ENCODE assay signal across 1 cellular context in the genomic region with DNA sequence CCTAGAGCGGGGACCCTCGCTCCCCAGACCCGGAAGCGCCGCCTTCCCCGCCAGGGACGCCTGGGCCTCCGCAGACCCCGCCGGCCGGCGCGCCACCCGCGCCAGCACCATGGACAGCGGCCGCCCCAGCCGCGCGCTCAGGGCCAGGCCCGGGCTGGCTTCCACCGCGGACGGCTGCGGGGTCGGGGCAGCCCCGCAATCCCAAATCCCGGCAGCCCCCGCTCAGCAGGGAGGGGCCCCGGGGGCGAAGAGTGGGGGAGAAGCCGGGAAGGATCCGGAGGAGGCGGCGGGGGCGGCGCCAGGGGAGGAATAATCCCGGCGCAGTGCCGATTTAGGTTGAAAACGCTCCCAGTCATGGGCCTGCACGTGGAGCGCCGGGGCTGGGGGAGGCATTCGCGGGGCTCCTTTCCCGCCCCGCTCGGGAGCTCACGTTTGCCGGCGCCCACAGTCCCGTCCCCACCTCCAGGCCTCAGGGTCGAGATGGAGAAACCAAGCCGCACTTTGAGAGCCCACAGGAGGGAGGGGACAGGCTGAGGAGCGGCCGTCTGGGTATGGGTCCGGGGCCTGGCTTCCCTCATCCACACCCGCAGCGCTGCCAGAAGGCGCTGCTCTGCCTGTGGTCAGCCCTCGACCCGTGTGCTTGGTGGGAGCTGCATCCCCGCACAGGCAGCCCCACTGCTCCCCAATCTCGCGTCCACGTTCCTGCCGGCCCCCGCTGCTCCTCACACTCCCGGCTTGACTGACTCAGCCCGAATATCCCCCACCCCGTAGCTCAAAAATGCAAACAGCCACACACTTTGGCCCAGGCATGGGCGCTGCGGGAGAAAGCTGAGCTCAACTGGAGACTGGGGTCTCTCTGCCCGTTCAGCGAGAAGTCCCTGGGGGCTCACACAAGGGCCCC.
TF ChIP-seq lines count a peak whose summit lies in the region.

No MANE protein-coding gene starts in this region.

TF ChIP-seq in HepG2, 621 proteins besides CTCF, POLR2A, EP300 and RAD21 (continues in another document):
- TF ChIP-seq, protein P1, sequence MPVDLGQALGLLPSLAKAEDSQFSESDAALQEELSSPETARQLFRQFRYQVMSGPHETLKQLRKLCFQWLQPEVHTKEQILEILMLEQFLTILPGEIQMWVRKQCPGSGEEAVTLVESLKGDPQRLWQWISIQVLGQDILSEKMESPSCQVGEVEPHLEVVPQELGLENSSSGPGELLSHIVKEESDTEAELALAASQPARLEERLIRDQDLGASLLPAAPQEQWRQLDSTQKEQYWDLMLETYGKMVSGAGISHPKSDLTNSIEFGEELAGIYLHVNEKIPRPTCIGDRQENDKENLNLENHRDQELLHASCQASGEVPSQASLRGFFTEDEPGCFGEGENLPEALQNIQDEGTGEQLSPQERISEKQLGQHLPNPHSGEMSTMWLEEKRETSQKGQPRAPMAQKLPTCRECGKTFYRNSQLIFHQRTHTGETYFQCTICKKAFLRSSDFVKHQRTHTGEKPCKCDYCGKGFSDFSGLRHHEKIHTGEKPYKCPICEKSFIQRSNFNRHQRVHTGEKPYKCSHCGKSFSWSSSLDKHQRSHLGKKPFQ (CRISPR knock-in tag; IDR thresholded peaks at IDR 0.05; ENCODE audit: insufficient replicate concordance) = no peak
- TF ChIP-seq IRF2 (CRISPR knock-in tag; IDR thresholded peaks at IDR 0.05) (no peak; the same call in 1 of the 2 replicates), ZNF572 (CRISPR knock-in tag; IDR thresholded peaks at IDR 0.05) (no peak), CBX5 (CRISPR knock-in tag; IDR thresholded peaks at IDR 0.05; ENCODE audit: borderline replicate concordance) (no peak), ZNF562 (CRISPR knock-in tag; IDR thresholded peaks at IDR 0.05; ENCODE audit: borderline replicate concordance) (no peak), FLYWCH1 (CRISPR knock-in tag; IDR thresholded peaks at IDR 0.05) (no peak), ZFP90 (CRISPR knock-in tag; IDR thresholded peaks at IDR 0.05; ENCODE audit: borderline replicate concordance) (peak; percentile 70; the same call in 1 of the 2 replicates), SOX6 (IDR thresholded peaks at IDR 0.05) (no peak), SOX6 (CRISPR knock-in tag; IDR thresholded peaks at IDR 0.05) (no peak), THYN1 (CRISPR knock-in tag; IDR thresholded peaks at IDR 0.05; ENCODE audit: borderline replicate concordance, low read depth) (no peak), RBM39 (IDR thresholded peaks at IDR 0.05; ENCODE audit: low read depth, low read length, poor library complexity, severe bottlenecking) (no peak), ZNF781 (CRISPR knock-in tag; IDR thresholded peaks at IDR 0.05; ENCODE audit: borderline replicate concordance, not compliant biosample characterization) (no peak), NPAS2 (CRISPR knock-in tag; IDR thresholded peaks at IDR 0.05; ENCODE audit: borderline replicate concordance) (no peak), ZNF570 (CRISPR knock-in tag; IDR thresholded peaks at IDR 0.05; ENCODE audit: borderline replicate concordance) (0 out of 2 replicates have a peak, but pooled peaks have one; percentile 50), ZBTB1 (CRISPR knock-in tag; IDR thresholded peaks at IDR 0.05; ENCODE audit: borderline replicate concordance) (no peak), SMARCE1 (IDR thresholded peaks at IDR 0.05; ENCODE audit: borderline replicate concordance) (no peak), HDAC6 (IDR thresholded peaks at IDR 0.05; ENCODE audit: low read depth, low read length) (no peak), DPF2 (CRISPR knock-in tag; IDR thresholded peaks at IDR 0.05; ENCODE audit: borderline replicate concordance, low read depth) (no peak), ZNF788 (CRISPR knock-in tag; IDR thresholded peaks at IDR 0.05; ENCODE audit: borderline replicate concordance) (no peak), MTA1 (CRISPR knock-in tag; IDR thresholded peaks at IDR 0.05; ENCODE audit: borderline replicate concordance) (no peak), FOXK2 (IDR thresholded peaks at IDR 0.05) (no peak), MED13 (CRISPR knock-in tag; IDR thresholded peaks at IDR 0.05) (no peak), HNRNPLL (IDR thresholded peaks at IDR 0.05; ENCODE audit: low read depth, low read length, poor library complexity, severe bottlenecking) (no peak), HNRNPL (IDR thresholded peaks at IDR 0.05; ENCODE audit: low read depth, low read length) (no peak), SIN3A (IDR thresholded peaks at IDR 0.05; ENCODE audit: borderline replicate concordance, low read depth, low read length) (peak; percentile 58; the same call in 1 of the 2 replicates)
- TF ChIP-seq, protein P2, sequence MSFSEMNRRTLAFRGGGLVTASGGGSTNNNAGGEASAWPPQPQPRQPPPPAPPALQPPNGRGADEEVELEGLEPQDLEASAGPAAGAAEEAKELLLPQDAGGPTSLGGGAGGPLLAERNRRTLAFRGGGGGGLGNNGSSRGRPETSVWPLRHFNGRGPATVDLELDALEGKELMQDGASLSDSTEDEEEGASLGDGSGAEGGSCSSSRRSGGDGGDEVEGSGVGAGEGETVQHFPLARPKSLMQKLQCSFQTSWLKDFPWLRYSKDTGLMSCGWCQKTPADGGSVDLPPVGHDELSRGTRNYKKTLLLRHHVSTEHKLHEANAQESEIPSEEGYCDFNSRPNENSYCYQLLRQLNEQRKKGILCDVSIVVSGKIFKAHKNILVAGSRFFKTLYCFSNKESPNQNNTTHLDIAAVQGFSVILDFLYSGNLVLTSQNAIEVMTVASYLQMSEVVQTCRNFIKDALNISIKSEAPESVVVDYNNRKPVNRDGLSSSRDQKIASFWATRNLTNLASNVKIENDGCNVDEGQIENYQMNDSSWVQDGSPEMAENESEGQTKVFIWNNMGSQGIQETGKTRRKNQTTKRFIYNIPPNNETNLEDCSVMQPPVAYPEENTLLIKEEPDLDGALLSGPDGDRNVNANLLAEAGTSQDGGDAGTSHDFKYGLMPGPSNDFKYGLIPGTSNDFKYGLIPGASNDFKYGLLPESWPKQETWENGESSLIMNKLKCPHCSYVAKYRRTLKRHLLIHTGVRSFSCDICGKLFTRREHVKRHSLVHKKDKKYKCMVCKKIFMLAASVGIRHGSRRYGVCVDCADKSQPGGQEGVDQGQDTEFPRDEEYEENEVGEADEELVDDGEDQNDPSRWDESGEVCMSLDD (CRISPR knock-in tag; IDR thresholded peaks at IDR 0.05; ENCODE audit: borderline replicate concordance) = 0 out of 2 replicates have a peak, but pooled peaks have one; percentile 40
- TF ChIP-seq, protein P3, sequence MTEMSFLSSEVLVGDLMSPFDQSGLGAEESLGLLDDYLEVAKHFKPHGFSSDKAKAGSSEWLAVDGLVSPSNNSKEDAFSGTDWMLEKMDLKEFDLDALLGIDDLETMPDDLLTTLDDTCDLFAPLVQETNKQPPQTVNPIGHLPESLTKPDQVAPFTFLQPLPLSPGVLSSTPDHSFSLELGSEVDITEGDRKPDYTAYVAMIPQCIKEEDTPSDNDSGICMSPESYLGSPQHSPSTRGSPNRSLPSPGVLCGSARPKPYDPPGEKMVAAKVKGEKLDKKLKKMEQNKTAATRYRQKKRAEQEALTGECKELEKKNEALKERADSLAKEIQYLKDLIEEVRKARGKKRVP (CRISPR knock-in tag; IDR thresholded peaks at IDR 0.05) = peak in 1 of 2 experiments; percentile 34; a peak in 1 of 4 replicates
- TF ChIP-seq, protein P4, sequence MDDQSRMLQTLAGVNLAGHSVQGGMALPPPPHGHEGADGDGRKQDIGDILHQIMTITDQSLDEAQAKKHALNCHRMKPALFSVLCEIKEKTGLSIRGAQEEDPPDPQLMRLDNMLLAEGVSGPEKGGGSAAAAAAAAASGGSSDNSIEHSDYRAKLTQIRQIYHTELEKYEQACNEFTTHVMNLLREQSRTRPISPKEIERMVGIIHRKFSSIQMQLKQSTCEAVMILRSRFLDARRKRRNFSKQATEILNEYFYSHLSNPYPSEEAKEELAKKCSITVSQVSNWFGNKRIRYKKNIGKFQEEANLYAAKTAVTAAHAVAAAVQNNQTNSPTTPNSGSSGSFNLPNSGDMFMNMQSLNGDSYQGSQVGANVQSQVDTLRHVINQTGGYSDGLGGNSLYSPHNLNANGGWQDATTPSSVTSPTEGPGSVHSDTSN (CRISPR knock-in tag; IDR thresholded peaks at IDR 0.05; ENCODE audit: borderline replicate concordance) = peak; percentile 83; the same call in 1 of the 2 replicates
- TF ChIP-seq, protein P5, sequence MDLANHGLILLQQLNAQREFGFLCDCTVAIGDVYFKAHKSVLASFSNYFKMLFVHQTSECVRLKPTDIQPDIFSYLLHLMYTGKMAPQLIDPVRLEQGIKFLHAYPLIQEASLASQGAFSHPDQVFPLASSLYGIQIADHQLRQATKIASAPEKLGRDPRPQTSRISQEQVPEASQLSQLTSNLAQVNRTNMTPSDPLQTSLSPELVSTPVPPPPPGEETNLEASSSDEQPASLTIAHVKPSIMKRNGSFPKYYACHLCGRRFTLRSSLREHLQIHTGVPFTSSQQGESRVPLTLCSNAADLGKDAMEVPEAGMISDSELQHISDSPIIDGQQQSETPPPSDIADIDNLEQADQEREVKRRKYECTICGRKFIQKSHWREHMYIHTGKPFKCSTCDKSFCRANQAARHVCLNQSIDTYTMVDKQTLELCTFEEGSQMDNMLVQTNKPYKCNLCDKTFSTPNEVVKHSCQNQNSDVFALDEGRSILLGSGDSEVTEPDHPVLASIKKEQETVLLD (CRISPR knock-in tag; IDR thresholded peaks at IDR 0.05; ENCODE audit: low read depth) = peak; percentile 73
- TF ChIP-seq, protein P6, sequence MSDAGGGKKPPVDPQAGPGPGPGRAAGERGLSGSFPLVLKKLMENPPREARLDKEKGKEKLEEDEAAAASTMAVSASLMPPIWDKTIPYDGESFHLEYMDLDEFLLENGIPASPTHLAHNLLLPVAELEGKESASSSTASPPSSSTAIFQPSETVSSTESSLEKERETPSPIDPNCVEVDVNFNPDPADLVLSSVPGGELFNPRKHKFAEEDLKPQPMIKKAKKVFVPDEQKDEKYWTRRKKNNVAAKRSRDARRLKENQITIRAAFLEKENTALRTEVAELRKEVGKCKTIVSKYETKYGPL (CRISPR knock-in tag; IDR thresholded peaks at IDR 0.05) = peak; percentile 78
- TF ChIP-seq, protein P7, sequence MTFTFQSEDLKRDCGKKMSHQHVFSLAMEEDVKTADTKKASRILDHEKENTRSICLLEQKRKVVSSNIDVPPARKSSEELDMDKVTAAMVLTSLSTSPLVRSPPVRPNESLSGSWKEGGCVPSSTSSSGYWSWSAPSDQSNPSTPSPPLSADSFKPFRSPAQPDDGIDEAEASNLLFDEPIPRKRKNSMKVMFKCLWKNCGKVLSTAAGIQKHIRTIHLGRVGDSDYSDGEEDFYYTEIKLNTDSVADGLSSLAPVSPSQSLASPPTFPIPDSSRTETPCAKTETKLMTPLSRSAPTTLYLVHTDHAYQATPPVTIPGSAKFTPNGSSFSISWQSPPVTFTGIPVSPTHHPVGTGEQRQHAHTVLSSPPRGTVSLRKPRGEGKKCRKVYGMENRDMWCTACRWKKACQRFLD (CRISPR knock-in tag; IDR thresholded peaks at IDR 0.05; ENCODE audit: borderline replicate concordance) = 0 out of 2 replicates have a peak, but pooled peaks have one; percentile 68
- TF ChIP-seq, protein P8, sequence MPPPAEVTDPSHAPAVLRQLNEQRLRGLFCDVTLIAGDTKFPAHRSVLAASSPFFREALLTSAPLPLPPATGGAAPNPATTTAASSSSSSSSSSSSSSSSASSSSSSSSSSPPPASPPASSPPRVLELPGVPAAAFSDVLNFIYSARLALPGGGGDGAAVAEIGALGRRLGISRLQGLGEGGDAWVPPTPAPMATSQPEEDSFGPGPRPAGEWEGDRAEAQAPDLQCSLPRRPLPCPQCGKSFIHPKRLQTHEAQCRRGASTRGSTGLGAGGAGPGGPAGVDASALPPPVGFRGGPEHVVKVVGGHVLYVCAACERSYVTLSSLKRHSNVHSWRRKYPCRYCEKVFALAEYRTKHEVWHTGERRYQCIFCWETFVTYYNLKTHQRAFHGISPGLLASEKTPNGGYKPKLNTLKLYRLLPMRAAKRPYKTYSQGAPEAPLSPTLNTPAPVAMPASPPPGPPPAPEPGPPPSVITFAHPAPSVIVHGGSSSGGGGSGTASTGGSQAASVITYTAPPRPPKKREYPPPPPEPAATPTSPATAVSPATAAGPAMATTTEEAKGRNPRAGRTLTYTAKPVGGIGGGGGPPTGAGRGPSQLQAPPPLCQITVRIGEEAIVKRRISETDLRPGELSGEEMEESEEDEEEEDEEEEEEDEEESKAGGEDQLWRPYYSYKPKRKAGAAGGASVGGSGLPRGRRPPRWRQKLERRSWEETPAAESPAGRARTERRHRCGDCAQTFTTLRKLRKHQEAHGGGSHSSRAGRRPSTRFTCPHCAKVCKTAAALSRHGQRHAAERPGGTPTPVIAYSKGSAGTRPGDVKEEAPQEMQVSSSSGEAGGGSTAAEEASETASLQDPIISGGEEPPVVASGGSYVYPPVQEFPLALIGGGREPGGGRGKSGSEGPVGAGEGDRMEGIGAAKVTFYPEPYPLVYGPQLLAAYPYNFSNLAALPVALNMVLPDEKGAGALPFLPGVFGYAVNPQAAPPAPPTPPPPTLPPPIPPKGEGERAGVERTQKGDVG (CRISPR knock-in tag; IDR thresholded peaks at IDR 0.05; ENCODE audit: borderline replicate concordance) = no peak
- TF ChIP-seq, protein P9, sequence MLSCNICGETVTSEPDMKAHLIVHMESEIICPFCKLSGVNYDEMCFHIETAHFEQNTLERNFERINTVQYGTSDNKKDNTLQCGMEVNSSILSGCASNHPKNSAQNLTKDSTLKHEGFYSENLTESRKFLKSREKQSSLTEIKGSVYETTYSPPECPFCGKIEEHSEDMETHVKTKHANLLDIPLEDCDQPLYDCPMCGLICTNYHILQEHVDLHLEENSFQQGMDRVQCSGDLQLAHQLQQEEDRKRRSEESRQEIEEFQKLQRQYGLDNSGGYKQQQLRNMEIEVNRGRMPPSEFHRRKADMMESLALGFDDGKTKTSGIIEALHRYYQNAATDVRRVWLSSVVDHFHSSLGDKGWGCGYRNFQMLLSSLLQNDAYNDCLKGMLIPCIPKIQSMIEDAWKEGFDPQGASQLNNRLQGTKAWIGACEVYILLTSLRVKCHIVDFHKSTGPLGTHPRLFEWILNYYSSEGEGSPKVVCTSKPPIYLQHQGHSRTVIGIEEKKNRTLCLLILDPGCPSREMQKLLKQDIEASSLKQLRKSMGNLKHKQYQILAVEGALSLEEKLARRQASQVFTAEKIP (CRISPR knock-in tag; IDR thresholded peaks at IDR 0.05; ENCODE audit: borderline replicate concordance) = no peak
- TF ChIP-seq, protein P10, sequence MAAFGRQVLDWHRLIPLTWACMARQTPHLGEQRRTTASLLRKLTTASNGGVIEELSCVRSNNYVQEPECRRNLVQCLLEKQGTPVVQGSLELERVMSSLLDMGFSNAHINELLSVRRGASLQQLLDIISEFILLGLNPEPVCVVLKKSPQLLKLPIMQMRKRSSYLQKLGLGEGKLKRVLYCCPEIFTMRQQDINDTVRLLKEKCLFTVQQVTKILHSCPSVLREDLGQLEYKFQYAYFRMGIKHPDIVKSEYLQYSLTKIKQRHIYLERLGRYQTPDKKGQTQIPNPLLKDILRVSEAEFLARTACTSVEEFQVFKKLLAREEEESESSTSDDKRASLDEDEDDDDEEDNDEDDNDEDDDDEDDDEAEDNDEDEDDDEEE (CRISPR knock-in tag; IDR thresholded peaks at IDR 0.05) = peak; percentile 82; the same call in 1 of the 2 replicates
- TF ChIP-seq, protein P11, sequence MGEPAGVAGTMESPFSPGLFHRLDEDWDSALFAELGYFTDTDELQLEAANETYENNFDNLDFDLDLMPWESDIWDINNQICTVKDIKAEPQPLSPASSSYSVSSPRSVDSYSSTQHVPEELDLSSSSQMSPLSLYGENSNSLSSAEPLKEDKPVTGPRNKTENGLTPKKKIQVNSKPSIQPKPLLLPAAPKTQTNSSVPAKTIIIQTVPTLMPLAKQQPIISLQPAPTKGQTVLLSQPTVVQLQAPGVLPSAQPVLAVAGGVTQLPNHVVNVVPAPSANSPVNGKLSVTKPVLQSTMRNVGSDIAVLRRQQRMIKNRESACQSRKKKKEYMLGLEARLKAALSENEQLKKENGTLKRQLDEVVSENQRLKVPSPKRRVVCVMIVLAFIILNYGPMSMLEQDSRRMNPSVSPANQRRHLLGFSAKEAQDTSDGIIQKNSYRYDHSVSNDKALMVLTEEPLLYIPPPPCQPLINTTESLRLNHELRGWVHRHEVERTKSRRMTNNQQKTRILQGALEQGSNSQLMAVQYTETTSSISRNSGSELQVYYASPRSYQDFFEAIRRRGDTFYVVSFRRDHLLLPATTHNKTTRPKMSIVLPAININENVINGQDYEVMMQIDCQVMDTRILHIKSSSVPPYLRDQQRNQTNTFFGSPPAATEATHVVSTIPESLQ (CRISPR knock-in tag; conservative IDR thresholded peaks at IDR 0.05) = no peak
